Comparison of ENCODE assay signal across 26 cellular contexts in the genomic region with DNA sequence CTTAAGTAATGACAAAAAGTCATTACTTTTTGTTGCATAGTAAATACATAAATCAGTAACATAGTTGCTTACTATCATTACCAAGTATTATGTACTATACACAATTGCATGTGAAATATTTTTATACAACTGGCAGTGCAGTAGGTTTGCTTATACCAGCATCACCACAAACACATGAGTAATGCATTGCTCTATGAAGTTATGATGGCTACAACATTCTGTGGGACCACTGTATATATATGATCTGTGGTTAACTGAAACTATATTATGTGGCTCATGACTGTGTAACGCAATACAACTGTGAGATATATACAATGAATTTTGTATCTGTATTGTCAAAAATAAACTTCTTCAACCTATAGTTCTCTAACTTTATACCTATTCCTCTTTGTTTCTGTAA.
DNase-seq lines count a peak whose midpoint lies in the region; ATAC-seq, FAIRE-seq and TF ChIP-seq lines count a peak whose summit lies in the region.
"Had no signal": no experiment of that assay in that cellular context is flagged by ENCODE, and none has a peak within 500 bp of the region (broad histone marks: within the 10 kb centered on the region; RNA-seq: fewer than 3 reads in every experiment).

No MANE protein-coding gene starts in this region.

- ATAC-seq in HG03095 (IDR thresholded peaks at IDR 0.05; ENCODE audit: unreplicated experiment) = no peak
- ATAC-seq: A549 had no signal

- no peak for TF ChIP-seq CTCF in AG04450 (IDR thresholded peaks at IDR 0.05; ENCODE audit: low read depth, low read length)

- no peak overlapping the region for H3K27ac ChIP-seq in AG04450 (ENCODE audit: low read depth, low read length)
- H3K27ac ChIP-seq: 22Rv1, A549, BLaER1 had no signal

- no peaks in the 10 kb centered on the region for H3K27me3 ChIP-seq in AG04450 (ENCODE audit: control insufficient read depth, insufficient read depth, low read length)
- H3K27me3 ChIP-seq: BE2C, BLaER1 had no signal

- no peak overlapping the region for H3K4me3 ChIP-seq in AG04450 (ENCODE audit: low read depth, low read length)
- H3K4me3 ChIP-seq: A549, BLaER1 had no signal

- peak; percentile 13 for FAIRE-seq in urothelium cell line (lab: Jason Lieb, UNC)
- FAIRE-seq: A549, G401.6, GM12891, GM19239 had no signal

- POLR2A ChIA-PET in AG04450 (lab: Yijun Ruan, JAX) = interaction anchor here (1.3 kb wide), 1 partner anchor 19 kb away, joined by 4 read pairs; no protein-coding TSS in a partner anchor

- H3K9me3 ChIP-seq in AG04450 (ENCODE audit: control insufficient read depth, insufficient read depth, low read length) = no peaks in the 10 kb centered on the region; the same call in 1 of the 2 replicates
- H3K9me3 ChIP-seq: A549, BE2C, BLaER1 had no signal

- DNase-seq in AG04450 (ENCODE audit: low read depth, low spot score) (peak; percentile 20), HCEC 1CT (peak; percentile 42), NCI-H226 (peak; percentile 13), urothelium cell line (ENCODE audit: low spot score) (no peak), dedifferentiated amniotic fluid mesenchymal stem cell (ENCODE audit: extremely low spot score) (no peak), NOMO-1 (lab: John Stamatoyannopoulos, UW; ENCODE audit: unreplicated experiment in 2 of 2) (no peak)
- DNase-seq: BE2C; C1 segment of cervical spinal cord; CD4-positive, alpha-beta memory T cell; CD4-positive, CD25-positive, alpha-beta regulatory T cell; CD8-positive, alpha-beta memory T cell; COR-L47; DMS 273 treated with DMSO at 0.1 percent for 48 hours; DMS153; DMS53; DMS79; DND-41; EL; GF-D8 had no signal

- CTCF ChIA-PET in AG04450 (lab: Charles Lee) = no interaction called here

Comparison
In these comparisons a context has a peak if more than half of its experiments do, and no peak if none do; other contexts are left out.
1. DNase-seq: peak in AG04450 (single experiment), HCEC 1CT (single experiment) and NCI-H226 (single experiment); none in urothelium cell line (single experiment), dedifferentiated amniotic fluid mesenchymal stem cell (single experiment) and NOMO-1 (0 of 2).